Comparison of ENCODE assay signal across 8 cellular contexts in genomic region chr14:85528080-85528881, GRCh38. TPM values are rescaled to one million over a fixed set of nuclear protein-coding genes. Genes with fewer than 3 reads are reported as not detected.
DNase-seq lines count a peak whose midpoint lies in the region; ATAC-seq and FAIRE-seq lines count a peak whose summit lies in the region.

No MANE protein-coding gene starts in this region.

- peak; percentile 50 for DNase-seq in HTR-8/SVneo (ENCODE audit: insufficient read length, low spot score)
- peak; percentile 17 for DNase-seq in T1000 (lab: John Stamatoyannopoulos, UW)
- DNase-seq in Right ventricle myocardium superior, result no peak
- DNase-seq in pons (ENCODE audit: low spot score), result peak; percentile 73
- no peak for DNase-seq in T-helper 2 cell
- DNase-seq in NOMO-1 treated with dmso at 0.1 percent for 144 hours (lab: John Stamatoyannopoulos, UW; ENCODE audit: unreplicated experiment), result no peak
- no peak for DNase-seq in stimulated activated CD4-positive, alpha-beta T cell treated with anti-CD3 and anti-CD28 coated beads, Interleukin-2, amount 100 ng/mL, for 24 hours

- no peak for FAIRE-seq in HTR-8/SVneo (lab: Jason Lieb, UNC)

- ATAC-seq in Right ventricle myocardium superior (ENCODE audit: poor library complexity) (peak; percentile 62), GM21447 (IDR thresholded peaks at IDR 0.05; ENCODE audit: unreplicated experiment) (no peak)

- intact Hi-C loops in Right ventricle myocardium superior (cut with DNase I), result no loop called here

RNA-seq across cellular contexts. Expression of gene FLRT2, which starts 1.7 kb away (rescaled TPM):
- total RNA-seq in Right ventricle myocardium superior, result 3.0 TPM

Comparison
In these comparisons a context has a peak if more than half of its experiments do, and no peak if none do; other contexts are left out.
1. DNase-seq: peak in HTR-8/SVneo (single experiment), T1000 (single experiment) and pons (single experiment); none in Right ventricle myocardium superior (single experiment), T-helper 2 cell (0 of 5), NOMO-1 treated with dmso at 0.1 percent for 144 hours (single experiment) and stimulated activated CD4-positive, alpha-beta T cell treated with anti-CD3 and anti-CD28 coated beads, Interleukin-2, amount 100 ng/mL, for 24 hours (0 of 2).